ENCODE assay signal across 19 cellular contexts in the genomic region with DNA sequence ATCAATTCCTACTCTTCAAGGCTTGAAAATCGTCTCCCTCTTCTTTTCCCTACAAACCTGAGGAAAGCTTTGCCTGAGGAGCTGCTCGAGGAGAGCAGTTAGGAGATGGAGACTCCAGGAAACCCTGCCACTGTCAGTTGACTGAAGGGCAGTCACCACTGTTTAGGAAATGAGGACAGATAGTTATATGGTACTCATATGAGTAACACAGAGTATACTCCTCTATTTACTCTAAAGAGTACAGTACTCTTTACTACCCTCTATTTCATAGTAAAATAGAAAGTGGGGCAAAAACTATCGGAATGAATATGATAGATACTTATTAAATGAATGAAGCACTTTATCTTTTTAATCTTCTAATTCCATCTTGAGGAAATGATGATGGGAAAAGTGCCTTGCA.
A peak's percentile ranks its signal among the peaks of the same experiment; 100 is the strongest.
DNase-seq lines count a peak whose midpoint lies in the region; ATAC-seq and TF ChIP-seq lines count a peak whose summit lies in the region.
"Had no signal": no experiment of that assay in that cellular context is flagged by ENCODE, and none has a peak within 500 bp of the region (broad histone marks: within the 10 kb centered on the region; RNA-seq: fewer than 3 reads in every experiment).

No MANE protein-coding gene starts in this region.

- no peak for TF ChIP-seq CTCF in nephron progenitor cell (IDR thresholded peaks at IDR 0.05)

- no peak for DNase-seq in activated naive CD4-positive, alpha-beta T cell treated with anti-CD3 and anti-CD28 coated beads, Interleukin-2, amount 10 ng/mL, durations not matched to agents 7 days and 5 days
- no peak for DNase-seq in activated naive CD4-positive, alpha-beta T cell treated with anti-CD3 and anti-CD28 coated beads, Interleukin-2, amount 50 U/mL, for 16 hours
- no peak for DNase-seq in activated T-helper 1 cell treated with anti-CD3 and anti-CD28 coated beads, Interleukin-12 subunit alpha, Interleukin-12 subunit beta, Interleukin-2, Interleukin-4 antibody, amounts not matched to agents 30 ng/mL and 10 ng/mL and 1 ng/mL, durations not matched to agents 14 hours and 24 hours and 36 hours (ENCODE audit: low spot score)
- DNase-seq in nephron progenitor cell = no peak
- no peak for DNase-seq in AG20443 (ENCODE audit: low spot score)
- no peak for DNase-seq in anterior cingulate cortex (lab: John Stamatoyannopoulos, UW)
- DNase-seq: 8988T; ACHN; C1 segment of cervical spinal cord; Calu3; CD4-positive, alpha-beta memory T cell; COR-L47; DMS53; DMS79 treated with DMSO at 0.1 percent for 48 hours; GF-D8; GOT3; HFFc6 had no signal

- H3K36me3 Mint-ChIP-seq in activated naive CD4-positive, alpha-beta T cell treated with anti-CD3 and anti-CD28 coated beads, Interleukin-2, amount 10 ng/mL, durations not matched to agents 7 days and 5 days = peaks cover 4% of the 10 kb centered on the region
- peaks cover 7% of the 10 kb centered on the region for H3K36me3 Mint-ChIP-seq in activated T-helper 1 cell treated with anti-CD3 and anti-CD28 coated beads, Interleukin-12 subunit alpha, Interleukin-12 subunit beta, Interleukin-2, Interleukin-4 antibody, amounts not matched to agents 30 ng/mL and 10 ng/mL and 1 ng/mL, durations not matched to agents 14 hours and 24 hours and 36 hours (ENCODE audit: low read depth)
- H3K36me3 Mint-ChIP-seq in nephron progenitor cell (ENCODE audit: low read depth) = peaks cover 7% of the 10 kb centered on the region

- CTCF ChIA-PET in activated naive CD4-positive, alpha-beta T cell treated with anti-CD3 and anti-CD28 coated beads, Interleukin-2, amount 10 ng/mL, durations not matched to agents 7 days and 5 days (lab: Charles Lee) = no interaction called here

- no peaks in the 10 kb centered on the region for H3K27me3 Mint-ChIP-seq in activated naive CD4-positive, alpha-beta T cell treated with anti-CD3 and anti-CD28 coated beads, Interleukin-2, amount 10 ng/mL, durations not matched to agents 7 days and 5 days
- no peaks in the 10 kb centered on the region for H3K27me3 Mint-ChIP-seq in activated T-helper 1 cell treated with anti-CD3 and anti-CD28 coated beads, Interleukin-12 subunit alpha, Interleukin-12 subunit beta, Interleukin-2, Interleukin-4 antibody, amounts not matched to agents 30 ng/mL and 10 ng/mL and 1 ng/mL, durations not matched to agents 14 hours and 24 hours and 36 hours (ENCODE audit: insufficient read depth)
- H3K27me3 Mint-ChIP-seq in nephron progenitor cell (ENCODE audit: low read depth, poor library complexity) = no peaks in the 10 kb centered on the region
- H3K27me3 Mint-ChIP-seq: CD4-positive, alpha-beta memory T cell had no signal

- peak overlapping the region; percentile 33 for H3K27ac Mint-ChIP-seq in activated naive CD4-positive, alpha-beta T cell treated with anti-CD3 and anti-CD28 coated beads, Interleukin-2, amount 10 ng/mL, durations not matched to agents 7 days and 5 days
- H3K27ac Mint-ChIP-seq in activated T-helper 1 cell treated with anti-CD3 and anti-CD28 coated beads, Interleukin-12 subunit alpha, Interleukin-12 subunit beta, Interleukin-2, Interleukin-4 antibody, amounts not matched to agents 30 ng/mL and 10 ng/mL and 1 ng/mL, durations not matched to agents 14 hours and 24 hours and 36 hours = peak overlapping the region; percentile 38
- H3K27ac Mint-ChIP-seq in nephron progenitor cell = peak overlapping the region; percentile 83
- H3K27ac Mint-ChIP-seq: HFFc6 had no signal

- ATAC-seq in HG03025 (IDR thresholded peaks at IDR 0.05; ENCODE audit: low FRiP score, unreplicated experiment) = no peak
- ATAC-seq: A549 had no signal

- no peak overlapping the region for H3K4me3 Mint-ChIP-seq in activated naive CD4-positive, alpha-beta T cell treated with anti-CD3 and anti-CD28 coated beads, Interleukin-2, amount 10 ng/mL, durations not matched to agents 7 days and 5 days
- no peak overlapping the region for H3K4me3 Mint-ChIP-seq in activated T-helper 1 cell treated with anti-CD3 and anti-CD28 coated beads, Interleukin-12 subunit alpha, Interleukin-12 subunit beta, Interleukin-2, Interleukin-4 antibody, amounts not matched to agents 30 ng/mL and 10 ng/mL and 1 ng/mL, durations not matched to agents 14 hours and 24 hours and 36 hours
- no peak overlapping the region for H3K4me3 Mint-ChIP-seq in nephron progenitor cell
- H3K4me3 Mint-ChIP-seq: CD4-positive, alpha-beta memory T cell; HFFc6 had no signal

- no peaks in the 10 kb centered on the region for H3K9me3 Mint-ChIP-seq in activated naive CD4-positive, alpha-beta T cell treated with anti-CD3 and anti-CD28 coated beads, Interleukin-2, amount 10 ng/mL, durations not matched to agents 7 days and 5 days
- H3K9me3 Mint-ChIP-seq in activated T-helper 1 cell treated with anti-CD3 and anti-CD28 coated beads, Interleukin-12 subunit alpha, Interleukin-12 subunit beta, Interleukin-2, Interleukin-4 antibody, amounts not matched to agents 30 ng/mL and 10 ng/mL and 1 ng/mL, durations not matched to agents 14 hours and 24 hours and 36 hours = no peaks in the 10 kb centered on the region
- H3K9me3 Mint-ChIP-seq in nephron progenitor cell = no peaks in the 10 kb centered on the region
- H3K9me3 Mint-ChIP-seq: CD4-positive, alpha-beta memory T cell; HFFc6 had no signal

- no peaks in the 10 kb centered on the region for H3K4me1 Mint-ChIP-seq in activated naive CD4-positive, alpha-beta T cell treated with anti-CD3 and anti-CD28 coated beads, Interleukin-2, amount 10 ng/mL, durations not matched to agents 7 days and 5 days
- peaks cover 15% of the 10 kb centered on the region for H3K4me1 Mint-ChIP-seq in activated T-helper 1 cell treated with anti-CD3 and anti-CD28 coated beads, Interleukin-12 subunit alpha, Interleukin-12 subunit beta, Interleukin-2, Interleukin-4 antibody, amounts not matched to agents 30 ng/mL and 10 ng/mL and 1 ng/mL, durations not matched to agents 14 hours and 24 hours and 36 hours (ENCODE audit: low read depth)
- H3K4me1 Mint-ChIP-seq in nephron progenitor cell = peaks cover 32% of the 10 kb centered on the region

- intact Hi-C loops in activated T-helper 1 cell treated with anti-CD3 and anti-CD28 coated beads, Interleukin-12 subunit alpha, Interleukin-12 subunit beta, Interleukin-2, Interleukin-4 antibody, amounts not matched to agents 30 ng/mL and 10 ng/mL and 1 ng/mL, durations not matched to agents 14 hours and 24 hours and 36 hours (cut with micrococcal nuclease) = no loop called here

Comparison
In these comparisons a context has a peak if more than half of its experiments do, and no peak if none do; other contexts are left out.
1. H3K27ac Mint-ChIP-seq: peak in every context shown above with its lines; median percentile 83 in nephron progenitor cell; 38 in activated T-helper 1 cell treated with anti-CD3 and anti-CD28 coated beads, Interleukin-12 subunit alpha, Interleukin-12 subunit beta, Interleukin-2, Interleukin-4 antibody, amounts not matched to agents 30 ng/mL and 10 ng/mL and 1 ng/mL, durations not matched to agents 14 hours and 24 hours and 36 hours; 33 in activated naive CD4-positive, alpha-beta T cell treated with anti-CD3 and anti-CD28 coated beads, Interleukin-2, amount 10 ng/mL, durations not matched to agents 7 days and 5 days.